Comparison of ENCODE assay signal across 1 cellular context in the genomic region with DNA sequence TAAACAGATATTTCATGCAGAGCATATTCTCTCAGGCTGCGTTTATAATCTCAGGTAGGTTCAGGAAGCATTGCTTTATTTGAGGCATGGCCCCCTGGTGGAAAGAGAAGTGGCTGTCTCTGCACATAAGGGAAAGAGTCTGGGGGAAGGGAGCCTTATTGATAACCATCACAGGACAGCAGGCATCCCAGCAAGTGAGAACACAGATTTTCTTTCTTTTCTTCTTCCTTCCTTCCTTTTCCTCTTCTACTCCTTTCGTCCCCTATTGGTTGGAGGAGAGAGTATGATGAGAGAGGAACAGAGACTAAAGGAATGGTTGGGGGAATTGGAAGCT.
TF ChIP-seq lines count a peak whose summit lies in the region.

No MANE protein-coding gene starts in this region.

TF ChIP-seq in H1, 55 proteins besides CTCF, POLR2A, EP300 and RAD21 (continued from another document):
- TF ChIP-seq ATF2 (IDR thresholded peaks at IDR 0.05; ENCODE audit: low read length): no peak
